ENCODE assay signal across 8 cellular contexts in genomic region chr3:38138347-38139190, GRCh38. TPM values are rescaled to one million over a fixed set of nuclear protein-coding genes. Genes with fewer than 3 reads are reported as not detected.
DNase-seq lines count a peak whose midpoint lies in the region; ATAC-seq and TF ChIP-seq lines count a peak whose summit lies in the region.

TSS of gene MYD88 (plus strand) at chr3:38138661. CDS start at chr3:38138701, 40 bp downstream.

- H3K27me3 Mint-ChIP-seq in nephron progenitor cell (ENCODE audit: low read depth, poor library complexity): peaks cover 17% of the 10 kb centered on the region
- no peaks in the 10 kb centered on the region for H3K27me3 Mint-ChIP-seq in stimulated activated naive CD8-positive, alpha-beta T cell treated with anti-CD3 and anti-CD28 coated beads, Interleukin-15, Interleukin-2, amounts not matched to agents 100 ng/mL and 50 ng/mL, for 24 hours

- ATAC-seq in GM19035 (IDR thresholded peaks at IDR 0.05; ENCODE audit: unreplicated experiment) (peak; percentile 44), HG03432 (IDR thresholded peaks at IDR 0.05; ENCODE audit: unreplicated experiment) (peak; percentile 48)

- H3K27ac Mint-ChIP-seq in nephron progenitor cell: peak within 1 kb of the TSS; percentile 90
- peak within 1 kb of the TSS; percentile 95 for H3K27ac Mint-ChIP-seq in stimulated activated naive CD8-positive, alpha-beta T cell treated with anti-CD3 and anti-CD28 coated beads, Interleukin-15, Interleukin-2, amounts not matched to agents 100 ng/mL and 50 ng/mL, for 24 hours

- TF ChIP-seq CTCF in fibroblast of the aortic adventitia (IDR thresholded peaks at IDR 0.05; ENCODE audit: insufficient read depth, low read length) (peak; percentile 24), nephron progenitor cell (IDR thresholded peaks at IDR 0.05) (no peak)

- no peaks in the 10 kb centered on the region for H3K9me3 Mint-ChIP-seq in nephron progenitor cell
- no peaks in the 10 kb centered on the region for H3K9me3 Mint-ChIP-seq in stimulated activated naive CD8-positive, alpha-beta T cell treated with anti-CD3 and anti-CD28 coated beads, Interleukin-15, Interleukin-2, amounts not matched to agents 100 ng/mL and 50 ng/mL, for 24 hours

- H3K4me3 Mint-ChIP-seq in nephron progenitor cell: peak within 1 kb of the TSS; percentile 90
- peak within 1 kb of the TSS; percentile 92 for H3K4me3 Mint-ChIP-seq in stimulated activated naive CD8-positive, alpha-beta T cell treated with anti-CD3 and anti-CD28 coated beads, Interleukin-15, Interleukin-2, amounts not matched to agents 100 ng/mL and 50 ng/mL, for 24 hours

- peak within 1 kb of the TSS; percentile 91 for H3K4me3 ChIP-seq in fibroblast of the aortic adventitia (ENCODE audit: low read depth, low read length)

- H3K36me3 Mint-ChIP-seq in nephron progenitor cell (ENCODE audit: low read depth): peaks cover 19% of the 10 kb centered on the region
- peaks cover 34% of the 10 kb centered on the region for H3K36me3 Mint-ChIP-seq in stimulated activated naive CD8-positive, alpha-beta T cell treated with anti-CD3 and anti-CD28 coated beads, Interleukin-15, Interleukin-2, amounts not matched to agents 100 ng/mL and 50 ng/mL, for 24 hours (ENCODE audit: low read depth)

- DNase-seq in AG08396 (ENCODE audit: low spot score) (peak; percentile 69), SIG-M5 (lab: John Stamatoyannopoulos, UW) (peak; percentile 33), fibroblast of the aortic adventitia (ENCODE audit: low read depth) (peak; percentile 51), nephron progenitor cell (peak; percentile 77)
- peak; percentile 77 for DNase-seq in activated T-helper 9 cell treated with anti-CD3 and anti-CD28 coated beads, Interleukin-2, amount 50 U/mL, for 16 hours (ENCODE audit: low read depth)

- peaks cover 41% of the 10 kb centered on the region for H3K4me1 Mint-ChIP-seq in nephron progenitor cell
- peaks cover 71% of the 10 kb centered on the region for H3K4me1 Mint-ChIP-seq in stimulated activated naive CD8-positive, alpha-beta T cell treated with anti-CD3 and anti-CD28 coated beads, Interleukin-15, Interleukin-2, amounts not matched to agents 100 ng/mL and 50 ng/mL, for 24 hours (ENCODE audit: low read depth)

RNA-seq across cellular contexts. Expression of gene MYD88, which starts in this region (rescaled TPM):
- total RNA-seq in fibroblast of the aortic adventitia (ENCODE audit: low replicate concordance): 8.3 and 20.7 TPM in 2 replicates

Comparison
In these comparisons a context has a peak if more than half of its experiments do, and no peak if none do; other contexts are left out.
1. Peak in every context shown above with its lines: DNase-seq, ATAC-seq and H3K4me3 ChIP-seq.